In genomic region chr6:82767037-82767436, GRCh38 we compare ENCODE assay signal across 35 cellular contexts.
"Had no signal": no experiment of that assay in that cellular context is flagged by ENCODE, and none has a peak within 500 bp of the region (broad histone marks: within the 10 kb centered on the region; RNA-seq: fewer than 3 reads in every experiment).

No MANE protein-coding gene starts in this region.

- H3K9ac ChIP-seq: KMS-11 had no signal

- H2AFZ ChIP-seq: PC-9 had no signal

- H3K36me3 ChIP-seq: brain microvascular endothelial cell, cardiac muscle cell, WERI-Rb-1 had no signal

- H3K27me3 ChIP-seq: brain microvascular endothelial cell, cardiac muscle cell had no signal

- DNase-seq: activated CD4-positive, alpha-beta memory T cell treated with anti-CD3 and anti-CD28 coated beads for 36 hours; activated CD4-positive, alpha-beta T cell treated with anti-CD3 and anti-CD28 coated beads, Interleukin-2, amount 10 ng/mL, durations not matched to agents 7 days and 5 days; activated CD8-positive, alpha-beta memory T cell treated with anti-CD3 and anti-CD28 coated beads, Interleukin-2, amount 50 U/mL, for 4 hours; activated effector memory CD4-positive, alpha-beta T cell treated with anti-CD3 and anti-CD28 coated beads, Interleukin-2, amount 50 U/mL, for 16 hours; activated naive CD4-positive, alpha-beta T cell; activated naive CD4-positive, alpha-beta T cell treated with anti-CD3 and anti-CD28 coated beads, Interleukin-2, amount 50 U/mL, for 16 hours; activated naive CD8-positive, alpha-beta T cell treated with anti-CD3 and anti-CD28 coated beads for 36 hours; activated T-cell treated with anti-CD3 and anti-CD28 coated beads, Interleukin-2, amount 50 U/mL, for 48 hours; amniotic stem cell; aorta; brain microvascular endothelial cell; cerebellar nuclear complex; MM.1S; NCI-H1092 treated with DMSO at 0.1 percent for 48 hours; NCI-H1417; NCI-H146; NCI-H187; NCI-H2029 treated with DMSO at 0.1 percent for 48 hours; NCI-H2107; NCI-H2171; NCI-H510A; NCI-H526; NCI-H748 treated with DMSO at 0.1 percent for 48 hours; NK-92 treated with Interleukin-12 subunit alpha and Interleukin-12 subunit beta, amount 100 ng/mL, for 24 hours; PC-9; Right ventricle myocardium superior; SW 1271; T-helper 1 cell; T-helper 2 cell; T-helper 9 cell; WERI-Rb-1 had no signal

- FAIRE-seq: RCC 7860 had no signal

- H3K4me3 ChIP-seq: cardiac muscle cell, PC-9 had no signal

- H3K27ac ChIP-seq: brain microvascular endothelial cell, cardiac muscle cell, KMS-11, PC-9, RWPE1, WERI-Rb-1 had no signal

- H3K4me2 ChIP-seq: KMS-11, PC-9 had no signal
